Comparison of ENCODE assay signal across 20 cellular contexts in the genomic region with DNA sequence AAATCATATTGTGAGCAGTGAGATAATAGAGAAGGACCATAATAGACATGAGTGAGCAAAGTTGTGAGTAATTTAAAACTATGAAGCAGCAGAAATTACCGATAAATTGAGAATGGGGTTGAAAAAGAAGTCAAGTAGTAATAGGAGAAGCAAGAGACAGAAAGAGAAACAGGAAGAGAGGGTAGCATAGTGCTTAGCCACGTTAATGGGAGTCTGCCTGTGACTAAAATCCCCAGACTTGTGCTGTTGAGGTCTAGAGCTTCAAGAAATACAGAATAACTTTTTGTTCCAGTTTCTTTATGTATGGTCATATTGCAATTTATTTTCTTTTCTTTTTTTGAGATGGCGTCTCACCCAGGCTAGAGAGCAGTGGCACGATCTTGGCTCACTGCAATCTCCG.
DNase-seq lines count a peak whose midpoint lies in the region; ATAC-seq and TF ChIP-seq lines count a peak whose summit lies in the region.
"Had no signal": no experiment of that assay in that cellular context is flagged by ENCODE, and none has a peak within 500 bp of the region (broad histone marks: within the 10 kb centered on the region; RNA-seq: fewer than 3 reads in every experiment).

No MANE protein-coding gene starts in this region.

- H3K9ac ChIP-seq in OCI-LY3 (ENCODE audit: low read length): no peak overlapping the region
- H3K9ac ChIP-seq: BLaER1 had no signal

- no peak for TF ChIP-seq POLR2A in thyroid gland (IDR thresholded peaks at IDR 0.05)

- H3K27ac ChIP-seq in OCI-LY3 (ENCODE audit: low read length): no peak overlapping the region
- H3K27ac ChIP-seq in thyroid gland: no peak overlapping the region
- H3K27ac ChIP-seq: 22Rv1, BLaER1, C4-2B had no signal

- no peak overlapping the region for H3K27ac Mint-ChIP-seq in nephron progenitor cell
- H3K27ac Mint-ChIP-seq: B cell; CD4-positive, CD25-positive, alpha-beta regulatory T cell; CD8-positive, alpha-beta T cell; HFFc6 had no signal

- peaks cover 4% of the 10 kb centered on the region for H3K27me3 Mint-ChIP-seq in nephron progenitor cell (ENCODE audit: low read depth, poor library complexity)
- H3K27me3 Mint-ChIP-seq: B cell; CD4-positive, CD25-positive, alpha-beta regulatory T cell had no signal

- peak; percentile 47 for ATAC-seq in HG02623 (IDR thresholded peaks at IDR 0.05; ENCODE audit: unreplicated experiment)
- ATAC-seq in HG02870 (IDR thresholded peaks at IDR 0.05; ENCODE audit: unreplicated experiment): no peak
- ATAC-seq: CD8-positive, alpha-beta T cell had no signal

- no peak overlapping the region for H2AFZ ChIP-seq in OCI-LY3 (ENCODE audit: low read depth, low read length)

- H3K4me1 Mint-ChIP-seq in nephron progenitor cell: no peaks in the 10 kb centered on the region
- H3K4me1 Mint-ChIP-seq: B cell; CD4-positive, CD25-positive, alpha-beta regulatory T cell had no signal

- H3K9me3 ChIP-seq in OCI-LY3 (ENCODE audit: insufficient read depth, low read length): no peaks in the 10 kb centered on the region
- no peaks in the 10 kb centered on the region for H3K9me3 ChIP-seq in thyroid gland
- H3K9me3 ChIP-seq: BLaER1, Caco-2, HAP-1 had no signal

- H3K36me3 ChIP-seq in OCI-LY3 (replicated peaks; ENCODE audit: low read depth, low read length): no peaks in the 10 kb centered on the region
- H3K36me3 ChIP-seq in thyroid gland: no peaks in the 10 kb centered on the region
- H3K36me3 ChIP-seq: BLaER1, HAP-1 had no signal

- H3K4me3 ChIP-seq in OCI-LY3 (ENCODE audit: low read length): no peak overlapping the region
- H3K4me3 ChIP-seq in thyroid gland (replicated peaks in 1 of 3): no peak overlapping the region
- H3K4me3 ChIP-seq: BLaER1, HAP-1 had no signal

- peak overlapping the region; percentile 0; the same call in 1 of the 2 replicates for H3K4me2 ChIP-seq in OCI-LY3 (ENCODE audit: low read length)
- H3K4me2 ChIP-seq: BLaER1 had no signal

- no peak overlapping the region for H3K4me3 Mint-ChIP-seq in nephron progenitor cell
- H3K4me3 Mint-ChIP-seq: B cell; CD4-positive, CD25-positive, alpha-beta regulatory T cell; CD8-positive, alpha-beta T cell; HFFc6 had no signal

- H3K4me1 ChIP-seq in OCI-LY3 (ENCODE audit: low read length) (0 out of 2 replicates have a peak, but pooled peaks cover 3% of the 10 kb centered on the region), thyroid gland (no peaks in the 10 kb centered on the region)
- H3K4me1 ChIP-seq: BLaER1, Caco-2, HAP-1 had no signal

- peak; percentile 1 for DNase-seq in SIG-M5 treated with dmso at 0.1 percent for 504 hours (lab: John Stamatoyannopoulos, UW; ENCODE audit: unreplicated experiment)
- no peak for DNase-seq in SIG-M5 (lab: John Stamatoyannopoulos, UW)
- DNase-seq in cortex of kidney (lab: John Stamatoyannopoulos, UW): no peak
- DNase-seq in nephron progenitor cell: no peak
- no peak for DNase-seq in thyroid gland
- DNase-seq: Caco-2; CD4-positive, CD25-positive, alpha-beta regulatory T cell; CD8-positive, alpha-beta T cell; DMS153; DND-41; GOT3; HFFc6 had no signal

- intact Hi-C loops in thyroid gland (cut with DNase I): no loop called here

- WGBS in thyroid gland, 2 donors: 91 to 93% methylated on average over 5 of the region's 5 CpGs

- H3K79me2 ChIP-seq in OCI-LY3 (ENCODE audit: low read length): no peaks in the 10 kb centered on the region

- H3K27me3 ChIP-seq in OCI-LY3 (ENCODE audit: low read depth, low read length) (no peaks in the 10 kb centered on the region), thyroid gland (no peaks in the 10 kb centered on the region)
- H3K27me3 ChIP-seq: BLaER1 had no signal

- no peaks in the 10 kb centered on the region for H3K36me3 Mint-ChIP-seq in nephron progenitor cell (ENCODE audit: low read depth)
- H3K36me3 Mint-ChIP-seq: CD4-positive, CD25-positive, alpha-beta regulatory T cell; CD8-positive, alpha-beta T cell had no signal

- H3K9me3 Mint-ChIP-seq in nephron progenitor cell: no peaks in the 10 kb centered on the region
- H3K9me3 Mint-ChIP-seq: CD8-positive, alpha-beta T cell; HFFc6 had no signal

- H4K20me1 ChIP-seq in OCI-LY3 (ENCODE audit: insufficient read depth, low read length): no peaks in the 10 kb centered on the region
- H4K20me1 ChIP-seq: BLaER1 had no signal

- TF ChIP-seq CTCF in OCI-LY3 (IDR thresholded peaks at IDR 0.05; ENCODE audit: low read depth, low read length) (no peak), nephron progenitor cell (IDR thresholded peaks at IDR 0.05) (no peak), thyroid gland (IDR thresholded peaks at IDR 0.05) (no peak)
